16 cellular contexts compared by ENCODE assay signal in genomic region chr18:79904357-79905147, GRCh38. TPM values are rescaled to one million over a fixed set of nuclear protein-coding genes. Genes with fewer than 3 reads are reported as not detected.
DNase-seq lines count a peak whose midpoint lies in the region; ATAC-seq and TF ChIP-seq lines count a peak whose summit lies in the region.
"Had no signal": no experiment of that assay in that cellular context is flagged by ENCODE, and none has a peak within 500 bp of the region (broad histone marks: within the 10 kb centered on the region; RNA-seq: fewer than 3 reads in every experiment).

No MANE protein-coding gene starts in this region.

- CTCF ChIA-PET in RWPE1 (lab: Yijun Ruan, JAX): no interaction called here

- peaks cover 0 to 3% (median 2%) of the 10 kb centered on the region in 3 donors for H3K27me3 Mint-ChIP-seq in CD14-positive monocyte (ENCODE audit: low read depth in 3 of 3)

- intact Hi-C loops in CD14-positive monocyte (cut with micrococcal nuclease): no loop called here

- ATAC-seq in left lobe of liver (no peak), HG03342 (IDR thresholded peaks at IDR 0.05; ENCODE audit: unreplicated experiment) (no peak)
- ATAC-seq: GM12878, PC-3 had no signal

- no peaks in the 10 kb centered on the region for H3K4me1 Mint-ChIP-seq in CD14-positive monocyte

- H3K4me3 Mint-ChIP-seq in CD14-positive monocyte: no peak overlapping the region

- peaks cover 34 to 75% (median 53%) of the 10 kb centered on the region in 7 donors for H3K9me3 Mint-ChIP-seq in CD14-positive monocyte

- TF ChIP-seq CTCF in RWPE1 (conservative IDR thresholded peaks at IDR 0.05; ENCODE audit: low read depth) (no peak), CD14-positive monocyte (IDR thresholded peaks at IDR 0.05) (no peak)

- no peak overlapping the region for H3K27ac Mint-ChIP-seq in CD14-positive monocyte

- peak overlapping the region; percentile 61 for H3K27ac ChIP-seq in RWPE1

- peak; percentile 2 for DNase-seq in NCI-H1417 treated with DMSO at 0.1 percent for 48 hours (lab: John Stamatoyannopoulos, UW)
- peak; percentile 44 for DNase-seq in RWPE1 (ENCODE audit: low spot score)
- peak; percentile 43 for DNase-seq in left lobe of liver (ENCODE audit: low spot score)
- peak; percentile 8 for DNase-seq in stimulated activated CD8-positive, alpha-beta memory T cell treated with anti-CD3 and anti-CD28 coated beads, Interleukin-4, amount 100 ng/mL, for 48 hours
- no peak for DNase-seq in activated CD4-positive, CD25-positive, alpha-beta regulatory T cell (lab: John Stamatoyannopoulos, UW)
- DNase-seq in CD14-positive monocyte (ENCODE audit: low spot score): no peak
- DNase-seq: Calu3; MG63; midbrain; NCI-H2029; NCI-H748 treated with DMSO at 0.1 percent for 48 hours; nucleus accumbens; PC-3; stimulated activated CD4-positive, alpha-beta T cell treated with anti-CD3 and anti-CD28 coated beads, Interleukin-4, amount 100 ng/mL, for 24 hours had no signal

- POLR2A ChIA-PET in RWPE1 (lab: Yijun Ruan, JAX; ENCODE audit: low non-redundant PET): no interaction called here

- H3K36me3 Mint-ChIP-seq in CD14-positive monocyte: peaks cover 49 to 70% of the 10 kb centered on the region in 2 donors

RNA-seq across cellular contexts. Expression of gene SLC66A2, which starts 46.9 kb away (rescaled TPM):
- 140 TPM for total RNA-seq in left lobe of liver
- 10 to 100 TPM; 26.8 to 33.8 TPM for polyA plus RNA-seq in CD14-positive monocyte

RNA-seq across cellular contexts. Expression of gene HSBP1L1, which starts 59.9 kb away (rescaled TPM):
- total RNA-seq in left lobe of liver: 20.2 TPM
- 10 to 100 TPM in 1 of 2 donors, 1 to 10 TPM in 1; 2.5 to 10.8 TPM for polyA plus RNA-seq in CD14-positive monocyte

Comparison
In these comparisons a context has a peak if more than half of its experiments do, and no peak if none do; other contexts are left out.
1. DNase-seq: peak in NCI-H1417 treated with DMSO at 0.1 percent for 48 hours (single experiment), RWPE1 (single experiment), left lobe of liver (single experiment) and stimulated activated CD8-positive, alpha-beta memory T cell treated with anti-CD3 and anti-CD28 coated beads, Interleukin-4, amount 100 ng/mL, for 48 hours (single experiment); none in activated CD4-positive, CD25-positive, alpha-beta regulatory T cell (0 of 4) and CD14-positive monocyte (single experiment).